In genomic region chr11:3060436-3061025, GRCh38 we compare ENCODE assay signal across 20 cellular contexts. TPM values are rescaled to one million over a fixed set of nuclear protein-coding genes. Genes with fewer than 3 reads are reported as not detected.
A peak's percentile ranks its signal among the peaks of the same experiment; 100 is the strongest.
DNase-seq lines count a peak whose midpoint lies in the region; FAIRE-seq and TF ChIP-seq lines count a peak whose summit lies in the region.
"Had no signal": no experiment of that assay in that cellular context is flagged by ENCODE, and none has a peak within 500 bp of the region (broad histone marks: within the 10 kb centered on the region; RNA-seq: fewer than 3 reads in every experiment).

No MANE protein-coding gene starts in this region.

- no peak overlapping the region for H3K4me3 Mint-ChIP-seq in chondrocyte (ENCODE audit: unreplicated experiment)
- H3K4me3 Mint-ChIP-seq: B cell; CD4-positive, CD25-positive, alpha-beta regulatory T cell; CD8-positive, alpha-beta T cell; H9 had no signal

- no peak for FAIRE-seq in kidney (lab: Jason Lieb, UNC)
- no peak for FAIRE-seq in RCC 7860 (lab: Jason Lieb, UNC)
- FAIRE-seq: A204.1, G401.6, GM12892, GM19239 had no signal

- H3K4me1 Mint-ChIP-seq in chondrocyte (ENCODE audit: low read depth) = peaks cover 21% of the 10 kb centered on the region

- no peak overlapping the region for H4K12ac ChIP-seq in trophoblast cell (ENCODE audit: low read depth, low read length)

- H3K4me1 ChIP-seq in kidney (ENCODE audit: control insufficient read depth in 1 of 2, insufficient read depth in 1 of 2, low read depth in 1 of 2, low read length in 2 of 2) (peaks cover 5 to 6% of the 10 kb centered on the region in 2 donors), trophoblast cell (ENCODE audit: control insufficient read depth in 1 of 2, insufficient read depth in 2 of 2, low read length in 2 of 2) (peaks cover 9 to 17% of the 10 kb centered on the region in 2 experiments), ascending aorta (peaks cover 0 to 11% of the 10 kb centered on the region in 2 donors)

- H3K27ac Mint-ChIP-seq in chondrocyte (ENCODE audit: unreplicated experiment) = no peak overlapping the region
- H3K27ac Mint-ChIP-seq: B cell; CD4-positive, CD25-positive, alpha-beta regulatory T cell; CD8-positive, alpha-beta T cell; H9 had no signal

- no peak overlapping the region for H3K23ac ChIP-seq in trophoblast cell (ENCODE audit: low read length)

- no peaks in the 10 kb centered on the region for H3K27me3 Mint-ChIP-seq in chondrocyte (ENCODE audit: low read depth)

- H4K91ac ChIP-seq in trophoblast cell (ENCODE audit: low read depth, low read length) = no peak overlapping the region

- no peak overlapping the region for H2AK5ac ChIP-seq in trophoblast cell (ENCODE audit: low read length)

- H3K18ac ChIP-seq in trophoblast cell (ENCODE audit: low read length) = no peak overlapping the region

- peaks cover 12% of the 10 kb centered on the region for H3K79me2 ChIP-seq in trophoblast cell (ENCODE audit: control insufficient read depth, insufficient read depth, low read length, poor library complexity)

- peak overlapping the region; percentile 64 for H3K14ac ChIP-seq in trophoblast cell (ENCODE audit: low read length)

- H2AFZ ChIP-seq in trophoblast cell (ENCODE audit: insufficient read depth, low read length, poor library complexity) = no peak overlapping the region
- H2AFZ ChIP-seq: GM23248 had no signal

- no peak overlapping the region for H2BK12ac ChIP-seq in trophoblast cell (ENCODE audit: low read length)

- no CpG with 5 or more reads among the region's 11 CpGs for WGBS in trophoblast cell (ENCODE audit: extremely low coverage, insufficient coverage, insufficient read length)

- peak overlapping the region; percentile 22 for H2BK120ac ChIP-seq in trophoblast cell (ENCODE audit: insufficient read depth, low read length, poor library complexity)

- H3K9me3 Mint-ChIP-seq in chondrocyte (ENCODE audit: low read depth) = no peaks in the 10 kb centered on the region
- H3K9me3 Mint-ChIP-seq: CD4-positive, CD25-positive, alpha-beta regulatory T cell; CD8-positive, alpha-beta T cell had no signal

- H3K27me3 ChIP-seq in trophoblast cell (ENCODE audit: insufficient read depth, low read length) (no peaks in the 10 kb centered on the region), WERI-Rb-1 (ENCODE audit: insufficient read depth, low read depth, severe bottlenecking) (no peaks in the 10 kb centered on the region), ascending aorta (no peaks in the 10 kb centered on the region)
- H3K27me3 ChIP-seq: BLaER1 had no signal

- no peak overlapping the region for H3K4me2 ChIP-seq in trophoblast cell (ENCODE audit: low read length)
- H3K4me2 ChIP-seq: BLaER1 had no signal

- H2BK5ac ChIP-seq in trophoblast cell (ENCODE audit: low read depth, low read length, poor library complexity) = no peak overlapping the region

- DNase-seq in chondrocyte (ENCODE audit: low spot score) = peak; percentile 62
- DNase-seq in kidney = peak; percentile 54
- no peak for DNase-seq in trophoblast cell
- no peak for DNase-seq in WERI-Rb-1
- no peak for DNase-seq in ascending aorta (ENCODE audit: low spot score in 2 of 2)
- DNase-seq in RCC 7860 (ENCODE audit: low spot score) = no peak
- DNase-seq: Caco-2; CD4-positive, CD25-positive, alpha-beta regulatory T cell; CD8-positive, alpha-beta T cell; DMS153; DND-41; GM23248; H9 had no signal

- H3K4me3 ChIP-seq in kidney (ENCODE audit: low read length in 2 of 2) (no peak overlapping the region), trophoblast cell (ENCODE audit: low read depth, low read length) (no peak overlapping the region), WERI-Rb-1 (ENCODE audit: low read depth, low read length) (no peak overlapping the region), ascending aorta (no peak overlapping the region)
- H3K4me3 ChIP-seq: BLaER1, GM23248 had no signal

- H3K27ac ChIP-seq in kidney (ENCODE audit: low read depth in 2 of 2, low read length in 2 of 2) (no peak overlapping the region), trophoblast cell (ENCODE audit: low read depth, low read length) (no peak overlapping the region), WERI-Rb-1 (no peak overlapping the region), ascending aorta (no peak overlapping the region)
- H3K27ac ChIP-seq: BLaER1, C4-2B, GM23248 had no signal

- intact Hi-C loops in kidney (cut with DNase I) = no loop called here
- intact Hi-C loops in ascending aorta (cut with DNase I) = no loop called here

- H3K4ac ChIP-seq in trophoblast cell (ENCODE audit: low read depth, low read length) = no peak overlapping the region

- TF ChIP-seq CTCF in chondrocyte (IDR thresholded peaks at IDR 0.05) (no peak), kidney (IDR thresholded peaks at IDR 0.05; ENCODE audit: borderline replicate concordance, extremely low read depth, insufficient read depth) (no peak), WERI-Rb-1 (IDR thresholded peaks at IDR 0.05; ENCODE audit: low read depth, low read length) (no peak), ascending aorta (IDR thresholded peaks at IDR 0.05) (no peak)

- H3K9me3 ChIP-seq in kidney (ENCODE audit: control insufficient read depth in 1 of 2, low read length in 2 of 2) (no peaks in the 10 kb centered on the region), trophoblast cell (ENCODE audit: insufficient read depth, low read depth, low read length) (peaks cover 9% of the 10 kb centered on the region), WERI-Rb-1 (ENCODE audit: severe bottlenecking) (peaks cover 7% of the 10 kb centered on the region), ascending aorta (no peaks in the 10 kb centered on the region)

- H3K9ac ChIP-seq in kidney (ENCODE audit: low read length in 2 of 2) (no peak overlapping the region), trophoblast cell (ENCODE audit: low read length) (no peak overlapping the region)
- H3K9ac ChIP-seq: BLaER1, GM23248 had no signal

- no peak overlapping the region for H4K8ac ChIP-seq in trophoblast cell (ENCODE audit: low read depth, low read length)

- H3K36me3 ChIP-seq in kidney (ENCODE audit: control insufficient read depth in 1 of 2, insufficient read depth in 2 of 2, low read length in 2 of 2) (no peaks in the 10 kb centered on the region), trophoblast cell (ENCODE audit: control insufficient read depth in 1 of 2, insufficient read depth in 2 of 2, low read length in 2 of 2) (no peaks in the 10 kb centered on the region), WERI-Rb-1 (no peaks in the 10 kb centered on the region; the same call in 1 of the 2 replicates), ascending aorta (no peaks in the 10 kb centered on the region)
- H3K36me3 ChIP-seq: BLaER1 had no signal

- H3K36me3 Mint-ChIP-seq in chondrocyte (ENCODE audit: low read depth) = no peaks in the 10 kb centered on the region
- H3K36me3 Mint-ChIP-seq: CD4-positive, CD25-positive, alpha-beta regulatory T cell; CD8-positive, alpha-beta T cell had no signal

- peaks cover 11% of the 10 kb centered on the region for H3K79me1 ChIP-seq in trophoblast cell (ENCODE audit: low read length)

RNA-seq across cellular contexts. Expression of gene CARS1, which starts 3.3 kb away (rescaled TPM):
- total RNA-seq in chondrocyte = 49.3 to 106 TPM (median 101 TPM) in 3 replicates
- 49.5 TPM for total RNA-seq in kidney
- 26.5 TPM for polyA plus RNA-seq in kidney (ENCODE audit: insufficient read depth, low read depth, low replicate concordance)
- 113 and 120 TPM in 2 replicates for polyA plus RNA-seq in trophoblast cell (2013)
- 51.4 TPM for total RNA-seq in ascending aorta

Comparison
In these comparisons a context has a peak if more than half of its experiments do, and no peak if none do; other contexts are left out.
1. DNase-seq: peak in chondrocyte (single experiment) and kidney (single experiment); none in trophoblast cell (0 of 2), WERI-Rb-1 (single experiment), ascending aorta (0 of 2) and RCC 7860 (single experiment).